1 cellular context compared by ENCODE assay signal in the genomic region with DNA sequence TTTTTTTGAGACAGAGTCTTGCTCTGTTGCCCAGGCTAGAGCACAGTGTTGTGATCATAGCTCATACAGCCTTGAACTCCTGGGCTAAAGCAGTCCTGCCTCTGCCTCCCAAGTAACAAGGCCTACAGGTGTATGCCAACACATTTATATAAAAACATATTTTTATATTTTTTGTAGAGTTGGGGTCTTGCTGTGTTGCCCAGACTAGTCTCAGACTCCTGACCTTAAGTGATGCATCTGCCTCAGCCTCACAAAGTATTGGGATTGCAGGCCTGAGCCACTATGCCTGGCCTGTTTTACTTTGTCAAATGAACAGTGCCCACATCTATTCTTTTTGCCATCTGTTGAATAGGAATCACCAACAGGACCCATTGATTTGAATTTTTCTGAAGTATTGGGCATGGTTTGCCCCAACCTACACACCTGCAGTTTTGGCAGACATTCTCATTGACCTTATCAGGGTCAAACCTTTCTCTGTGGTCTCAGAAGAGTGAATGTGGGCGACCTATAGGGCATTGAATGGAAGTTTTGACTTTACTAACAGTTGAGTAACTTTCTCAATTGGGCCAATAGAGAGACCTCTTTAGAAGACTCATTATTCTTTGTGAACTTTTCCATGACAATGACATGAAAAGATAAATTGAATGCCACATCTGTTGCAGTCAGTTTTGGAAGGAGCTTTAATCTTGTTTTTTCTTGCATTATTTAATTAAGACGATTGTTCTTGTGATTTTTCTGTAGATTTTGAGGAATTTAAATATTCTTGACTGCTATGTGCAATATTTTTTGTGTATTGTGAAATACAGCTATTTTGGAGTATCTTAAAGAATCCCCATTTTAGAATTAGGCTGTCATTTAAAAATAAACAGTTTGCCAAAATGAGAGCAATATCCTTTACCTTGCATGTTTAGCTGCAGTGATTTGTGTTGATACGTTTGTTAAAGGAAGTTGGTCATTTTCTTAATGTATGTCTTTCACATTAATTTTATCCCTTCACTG.
TF ChIP-seq lines count a peak whose summit lies in the region.

No MANE protein-coding gene starts in this region.

TF ChIP-seq in GM12878, 131 proteins besides CTCF, POLR2A, EP300 and RAD21:
- TF ChIP-seq, protein P1, sequence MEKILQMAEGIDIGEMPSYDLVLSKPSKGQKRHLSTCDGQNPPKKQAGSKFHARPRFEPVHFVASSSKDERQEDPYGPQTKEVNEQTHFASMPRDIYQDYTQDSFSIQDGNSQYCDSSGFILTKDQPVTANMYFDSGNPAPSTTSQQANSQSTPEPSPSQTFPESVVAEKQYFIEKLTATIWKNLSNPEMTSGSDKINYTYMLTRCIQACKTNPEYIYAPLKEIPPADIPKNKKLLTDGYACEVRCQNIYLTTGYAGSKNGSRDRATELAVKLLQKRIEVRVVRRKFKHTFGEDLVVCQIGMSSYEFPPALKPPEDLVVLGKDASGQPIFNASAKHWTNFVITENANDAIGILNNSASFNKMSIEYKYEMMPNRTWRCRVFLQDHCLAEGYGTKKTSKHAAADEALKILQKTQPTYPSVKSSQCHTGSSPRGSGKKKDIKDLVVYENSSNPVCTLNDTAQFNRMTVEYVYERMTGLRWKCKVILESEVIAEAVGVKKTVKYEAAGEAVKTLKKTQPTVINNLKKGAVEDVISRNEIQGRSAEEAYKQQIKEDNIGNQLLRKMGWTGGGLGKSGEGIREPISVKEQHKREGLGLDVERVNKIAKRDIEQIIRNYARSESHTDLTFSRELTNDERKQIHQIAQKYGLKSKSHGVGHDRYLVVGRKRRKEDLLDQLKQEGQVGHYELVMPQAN (conservative IDR thresholded peaks at IDR 0.05) = no peak
- TF ChIP-seq NR2F1 (conservative IDR thresholded peaks at IDR 0.05) = peak; percentile 71
